20 cellular contexts compared by ENCODE assay signal in genomic region chr22:19994851-19995610, GRCh38. TPM values are rescaled to one million over a fixed set of nuclear protein-coding genes. Genes with fewer than 3 reads are reported as not detected.
DNase-seq lines count a peak whose midpoint lies in the region; ATAC-seq and TF ChIP-seq lines count a peak whose summit lies in the region.
"Had no signal": no experiment of that assay in that cellular context is flagged by ENCODE, and none has a peak within 500 bp of the region (broad histone marks: within the 10 kb centered on the region; RNA-seq: fewer than 3 reads in every experiment).

No MANE protein-coding gene starts in this region.

- POLR2A ChIA-PET in IMR-90 (lab: Charles Lee; ENCODE audit: unreplicated experiment), result no interaction called here

- 87 to 100% methylated on average over 3 to 7 of the region's 12 CpGs for WGBS in IMR-90 (ENCODE audit: extremely low coverage in 2 of 2, insufficient read length in 1 of 2), 2 experiments
- 66 to 68% methylated on average over 12 of the region's 12 CpGs for WGBS in upper lobe of left lung, 2 donors

- CTCF ChIA-PET in IMR-90 (lab: Yijun Ruan, JAX), result no interaction called here

- in situ Hi-C loops in IMR-90 (cut with MboI; ENCODE audit: low sequenced_read_pairs), result no loop called here

- no peak overlapping the region for H3K4me3 Mint-ChIP-seq in endothelial cell (ENCODE audit: unreplicated experiment)
- H3K4me3 Mint-ChIP-seq: activated CD4-positive, alpha-beta T cell treated with anti-CD3 and anti-CD28 coated beads, Interleukin-2, amount 10 ng/mL, durations not matched to agents 7 days and 5 days; activated naive CD8-positive, alpha-beta T cell treated with anti-CD3 and anti-CD28 coated beads, Interleukin-2, amount 50 U/mL, for 24 hours; natural killer cell had no signal

- H2AK9ac ChIP-seq in IMR-90 (replicated peaks; ENCODE audit: low read depth, low read length, poor library complexity), result peak overlapping the region; percentile 42

- H3K36me3 ChIP-seq in IMR-90 (ENCODE audit: control insufficient read depth, insufficient read depth, low read length) (no peaks in the 10 kb centered on the region), osteoblast (ENCODE audit: insufficient read depth, low read length) (no peaks in the 10 kb centered on the region), upper lobe of left lung (no peaks in the 10 kb centered on the region)
- H3K36me3 ChIP-seq: cardiac muscle cell, gastrocnemius medialis had no signal

- peak overlapping the region; percentile 66 for H4K91ac ChIP-seq in IMR-90 (ENCODE audit: insufficient read depth, low read depth, low read length)

- H3K27ac ChIP-seq in IMR-90 (ENCODE audit: insufficient read depth, low read length), result peak overlapping the region; percentile 22; the same call in 1 of the 2 replicates
- H3K27ac ChIP-seq in osteoblast (ENCODE audit: low read depth, low read length), result peak overlapping the region; percentile 63
- peak overlapping the region; percentile 6 to 77 (median 53) for H3K27ac ChIP-seq in upper lobe of left lung
- H3K27ac ChIP-seq: cardiac muscle cell, gastrocnemius medialis, PC-9 had no signal

- H3K9ac ChIP-seq in IMR-90 (ENCODE audit: low read depth, low read length), result no peak overlapping the region

- H3K14ac ChIP-seq in IMR-90 (replicated peaks; ENCODE audit: low read depth, low read length), result peak overlapping the region; percentile 76

- H3K4ac ChIP-seq in IMR-90 (ENCODE audit: low read depth, low read length), result peak overlapping the region; percentile 60

- H3K56ac ChIP-seq in IMR-90 (ENCODE audit: extremely low read depth, insufficient read depth, low read length), result no peak overlapping the region

- TF ChIP-seq CTCF in IMR-90 (conservative IDR thresholded peaks at IDR 0.05; ENCODE audit: low read depth, low read length) (no peak), endothelial cell (IDR thresholded peaks at IDR 0.05; ENCODE audit: unreplicated experiment) (no peak), osteoblast (IDR thresholded peaks at IDR 0.05; ENCODE audit: extremely low read depth, low read depth, low read length) (no peak), upper lobe of left lung (IDR thresholded peaks at IDR 0.05) (no peak)

- no peak overlapping the region for H2BK5ac ChIP-seq in IMR-90 (ENCODE audit: low read depth, low read length, poor library complexity, severe bottlenecking)

- H3K9me3 ChIP-seq in IMR-90 (ENCODE audit: control insufficient read depth, insufficient read depth, low read length) (no peaks in the 10 kb centered on the region), osteoblast (ENCODE audit: low read depth, low read length) (no peaks in the 10 kb centered on the region), upper lobe of left lung (no peaks in the 10 kb centered on the region)
- H3K9me3 ChIP-seq: gastrocnemius medialis had no signal

- peaks cover 11% of the 10 kb centered on the region for H3K27me3 Mint-ChIP-seq in endothelial cell (ENCODE audit: unreplicated experiment)
- H3K27me3 Mint-ChIP-seq: activated CD4-positive, alpha-beta T cell treated with anti-CD3 and anti-CD28 coated beads, Interleukin-2, amount 10 ng/mL, durations not matched to agents 7 days and 5 days; activated naive CD8-positive, alpha-beta T cell treated with anti-CD3 and anti-CD28 coated beads, Interleukin-2, amount 50 U/mL, for 24 hours had no signal

- dilution Hi-C loops in IMR-90 (cut with HindIII; ENCODE audit: low sequenced_read_pairs, unreplicated experiment), result no loop called here

- no peak for ATAC-seq in IMR-90 (ENCODE audit: low read depth)
- no peak for ATAC-seq in upper lobe of left lung (ENCODE audit: low FRiP score in 2 of 2)
- no peak for ATAC-seq in GM18520 (IDR thresholded peaks at IDR 0.05; ENCODE audit: unreplicated experiment)
- no peak for ATAC-seq in GM19023 (IDR thresholded peaks at IDR 0.05; ENCODE audit: unreplicated experiment)
- ATAC-seq: activated naive CD8-positive, alpha-beta T cell treated with anti-CD3 and anti-CD28 coated beads, Interleukin-2, amount 50 U/mL, for 24 hours; natural killer cell had no signal

- H3K27me3 ChIP-seq in IMR-90 (ENCODE audit: control insufficient read depth, insufficient read depth, low read length) (peaks cover 2% of the 10 kb centered on the region; the same call in 1 of the 2 replicates), osteoblast (ENCODE audit: insufficient read depth, low read length) (no peaks in the 10 kb centered on the region), upper lobe of left lung (no peaks in the 10 kb centered on the region)
- H3K27me3 ChIP-seq: cardiac muscle cell, gastrocnemius medialis had no signal

- H3K9me3 Mint-ChIP-seq in endothelial cell (ENCODE audit: unreplicated experiment), result no peaks in the 10 kb centered on the region
- H3K9me3 Mint-ChIP-seq: activated CD4-positive, alpha-beta T cell treated with anti-CD3 and anti-CD28 coated beads, Interleukin-2, amount 10 ng/mL, durations not matched to agents 7 days and 5 days; activated naive CD8-positive, alpha-beta T cell treated with anti-CD3 and anti-CD28 coated beads, Interleukin-2, amount 50 U/mL, for 24 hours; natural killer cell had no signal

- H3K79me2 ChIP-seq in osteoblast (ENCODE audit: insufficient read depth, low read length), result no peaks in the 10 kb centered on the region

- H2AFZ ChIP-seq in IMR-90 (replicated peaks; ENCODE audit: low read length, poor library complexity) (peak overlapping the region; percentile 61), osteoblast (ENCODE audit: low read length) (peak overlapping the region; percentile 68)
- H2AFZ ChIP-seq: PC-9 had no signal

- H3K4me2 ChIP-seq in IMR-90 (ENCODE audit: low read depth, low read length), result no peak overlapping the region
- peak overlapping the region; percentile 70 for H3K4me2 ChIP-seq in osteoblast (ENCODE audit: insufficient read depth, low read length)
- H3K4me2 ChIP-seq: PC-9 had no signal

- intact Hi-C loops in IMR-90 (cut with micrococcal nuclease), result no loop called here

- no peaks in the 10 kb centered on the region for H4K20me1 ChIP-seq in IMR-90 (ENCODE audit: insufficient read depth, low read length)
- H4K20me1 ChIP-seq in osteoblast (ENCODE audit: insufficient read depth, low read length), result no peaks in the 10 kb centered on the region

- H3K4me1 Mint-ChIP-seq in endothelial cell (ENCODE audit: unreplicated experiment), result peaks cover 6% of the 10 kb centered on the region
- H3K4me1 Mint-ChIP-seq: activated CD4-positive, alpha-beta T cell treated with anti-CD3 and anti-CD28 coated beads, Interleukin-2, amount 10 ng/mL, durations not matched to agents 7 days and 5 days; activated naive CD8-positive, alpha-beta T cell treated with anti-CD3 and anti-CD28 coated beads, Interleukin-2, amount 50 U/mL, for 24 hours; natural killer cell had no signal

- 0 out of 2 replicates have a peak overlapping the region, but pooled peaks have one; percentile 15 for H3K18ac ChIP-seq in IMR-90 (ENCODE audit: low read depth, low read length)

- no TSS peak for BruUV-seq in IMR-90 (replicated peaks; lab: Mats Ljungman, UMichigan)

- no peak for TF ChIP-seq RAD21 in IMR-90 (IDR thresholded peaks at IDR 0.05; ENCODE audit: low read length)

- H3K36me3 Mint-ChIP-seq in endothelial cell (ENCODE audit: low read depth, unreplicated experiment), result no peaks in the 10 kb centered on the region
- H3K36me3 Mint-ChIP-seq: natural killer cell had no signal

- no peak overlapping the region for H4K5ac ChIP-seq in IMR-90 (ENCODE audit: low read depth, low read length)

- H3K23ac ChIP-seq in IMR-90 (ENCODE audit: low read depth, low read length), result peak overlapping the region; percentile 75; the same call in 1 of the 2 replicates

- peak overlapping the region; percentile 45; the same call in 1 of the 2 replicates for H2AK5ac ChIP-seq in IMR-90 (ENCODE audit: low read depth, low read length)

- H3K9me1 ChIP-seq in IMR-90 (ENCODE audit: insufficient read depth, low read length), result 0 out of 2 replicates have a peak, but pooled peaks cover 7% of the 10 kb centered on the region

- TF ChIP-seq EP300 in upper lobe of left lung (IDR thresholded peaks at IDR 0.05), result no peak

- H3K27ac Mint-ChIP-seq in endothelial cell (ENCODE audit: unreplicated experiment), result peak overlapping the region; percentile 57
- H3K27ac Mint-ChIP-seq: activated CD4-positive, alpha-beta T cell treated with anti-CD3 and anti-CD28 coated beads, Interleukin-2, amount 10 ng/mL, durations not matched to agents 7 days and 5 days; activated naive CD8-positive, alpha-beta T cell treated with anti-CD3 and anti-CD28 coated beads, Interleukin-2, amount 50 U/mL, for 24 hours had no signal

- H2BK15ac ChIP-seq in IMR-90 (ENCODE audit: low read depth, low read length), result peak overlapping the region; percentile 2; the same call in 2 of the 3 replicates

- H3K4me1 ChIP-seq in IMR-90 (ENCODE audit: control insufficient read depth, insufficient read depth, low read length) (peaks cover 18% of the 10 kb centered on the region), osteoblast (ENCODE audit: insufficient read depth, low read length) (peaks cover 37% of the 10 kb centered on the region), upper lobe of left lung (peaks cover 15 to 30% (median 19%) of the 10 kb centered on the region in 4 donors)

- TF ChIP-seq POLR2A in IMR-90 (IDR thresholded peaks at IDR 0.05; ENCODE audit: low read depth, low read length) (no peak), upper lobe of left lung (IDR thresholded peaks at IDR 0.05) (no peak)

- DNase-seq in IMR-90 (peak; percentile 29), endothelial cell (ENCODE audit: low spot score) (no peak), osteoblast (ENCODE audit: insufficient read length, low spot score, missing footprints) (peak; percentile 96), upper lobe of left lung (no peak), HuH-7.5 (ENCODE audit: low spot score) (no peak)
- DNase-seq: activated CD4-positive, alpha-beta T cell treated with anti-CD3 and anti-CD28 coated beads, Interleukin-2, amount 10 ng/mL, durations not matched to agents 7 days and 5 days; activated effector memory CD4-positive, alpha-beta T cell treated with Interleukin-2 at 50 U/mL for 16 hours; activated naive CD8-positive, alpha-beta T cell treated with anti-CD3 and anti-CD28 coated beads, Interleukin-2, amount 50 U/mL, for 24 hours; DMS79 treated with DMSO at 0.1 percent for 48 hours; gastrocnemius medialis; Karpas-422; natural killer cell; NCI-H1092; NCI-H1930; NCI-H345; PC-9; SIG-M5 had no signal

- H3K79me1 ChIP-seq in IMR-90 (ENCODE audit: low read depth in 1 of 2, low read length in 2 of 2), result no peaks in the 10 kb centered on the region

- H3K4me3 ChIP-seq in IMR-90 (ENCODE audit: insufficient read depth, low read depth, low read length), result no peak overlapping the region
- peak overlapping the region; percentile 38 for H3K4me3 ChIP-seq in osteoblast (ENCODE audit: insufficient read depth, low read length)
- no peak overlapping the region for H3K4me3 ChIP-seq in upper lobe of left lung
- H3K4me3 ChIP-seq: cardiac muscle cell, gastrocnemius medialis, PC-9 had no signal

- no peak overlapping the region; a peak in 1 of 4 replicates for H4K8ac ChIP-seq in IMR-90 (ENCODE audit: low read depth in 2 of 2, low read length in 2 of 2)

- H2BK20ac ChIP-seq in IMR-90 (ENCODE audit: low read depth, low read length), result peak overlapping the region; percentile 72; the same call in 1 of the 2 replicates

- peak overlapping the region; percentile 32 for H2BK120ac ChIP-seq in IMR-90 (ENCODE audit: low read depth, low read length)

RNA-seq across cellular contexts. Expression of gene ARVCF, which starts 21.6 kb away (rescaled TPM):
- total RNA-seq in IMR-90 (2012; rRNA removed), result 8.6 and 12.2 TPM in 2 replicates
- 14.1 and 18.1 TPM in 2 replicates for polyA plus RNA-seq in IMR-90 (2012; rRNA removed)
- polyA plus RNA-seq in IMR-90 (2012; cell fraction: cytosol; rRNA removed), result 8.9 and 14.7 TPM in 2 replicates
- 46.1 and 149 TPM in 2 replicates for polyA plus RNA-seq in IMR-90 (2012; cell fraction: nucleus; rRNA removed; ENCODE audit: low replicate concordance)
- total RNA-seq in endothelial cell (ENCODE audit: unreplicated experiment), result 67.3 TPM
- 19.7 and 27.1 TPM in 2 replicates for total RNA-seq in osteoblast
- total RNA-seq in upper lobe of left lung, result 10 to 100 TPM; 18.5 to 54.5 (median 22.8) TPM

RNA-seq across cellular contexts. Expression of gene TANGO2, which starts 25.9 kb away (rescaled TPM):
- 60.5 and 75.1 TPM in 2 replicates for total RNA-seq in IMR-90 (2012; rRNA removed)
- 43.2 and 45.1 TPM in 2 replicates for polyA plus RNA-seq in IMR-90 (2012; rRNA removed)
- 33.0 and 52.8 TPM in 2 replicates for polyA plus RNA-seq in IMR-90 (2012; cell fraction: cytosol; rRNA removed)
- polyA plus RNA-seq in IMR-90 (2012; cell fraction: nucleus; rRNA removed; ENCODE audit: low replicate concordance), result 45.9 and 91.8 TPM in 2 replicates
- 15.3 TPM for total RNA-seq in endothelial cell (ENCODE audit: unreplicated experiment)
- 41.8 and 43.8 TPM in 2 replicates for total RNA-seq in osteoblast
- total RNA-seq in upper lobe of left lung, result 10 to 100 TPM; 33.9 to 94.3 (median 55.0) TPM

RNA-seq across cellular contexts. Expression of gene TXNRD2, which starts 53.4 kb away (rescaled TPM):
- 14.7 and 15.6 TPM in 2 replicates for total RNA-seq in IMR-90 (2012; rRNA removed)
- 25.7 and 28.4 TPM in 2 replicates for polyA plus RNA-seq in IMR-90 (2012; rRNA removed)
- 29.7 and 38.9 TPM in 2 replicates for polyA plus RNA-seq in IMR-90 (2012; cell fraction: cytosol; rRNA removed)
- 47.3 and 92.8 TPM in 2 replicates for polyA plus RNA-seq in IMR-90 (2012; cell fraction: nucleus; rRNA removed; ENCODE audit: low replicate concordance)
- 23.0 TPM for total RNA-seq in endothelial cell (ENCODE audit: unreplicated experiment)
- 19.5 and 21.5 TPM in 2 replicates for total RNA-seq in osteoblast
- 10 to 100 TPM; 29.6 to 78.6 (median 49.3) TPM for total RNA-seq in upper lobe of left lung

RNA-seq across cellular contexts. Expression of gene COMT, which starts 53.5 kb away (rescaled TPM):
- total RNA-seq in IMR-90 (2012; rRNA removed) (175 and 202 TPM in 2 replicates), endothelial cell (ENCODE audit: unreplicated experiment) (49.0 TPM), osteoblast (220 and 288 TPM in 2 replicates), upper lobe of left lung (100 to 1,000 TPM; 136 to 475 (median 272) TPM)
- polyA plus RNA-seq in IMR-90 (2012; rRNA removed), result 296 and 347 TPM in 2 replicates
- 473 and 691 TPM in 2 replicates for polyA plus RNA-seq in IMR-90 (2012; cell fraction: cytosol; rRNA removed)
- polyA plus RNA-seq in IMR-90 (2012; cell fraction: nucleus; rRNA removed; ENCODE audit: low replicate concordance), result 159 and 329 TPM in 2 replicates

Comparison
In these comparisons a context has a peak if more than half of its experiments do, and no peak if none do; other contexts are left out.
1. DNase-seq: peak in IMR-90 (single experiment) and osteoblast (single experiment); none in endothelial cell (single experiment), upper lobe of left lung (0 of 2) and HuH-7.5 (single experiment).
2. Peak in every context shown above with its lines, with median percentiles within 50 percentile points of each other: H3K27ac ChIP-seq.